22 cellular contexts compared by ENCODE assay signal in genomic region chr14:72318648-72319047, GRCh38.
DNase-seq lines count a peak whose midpoint lies in the region; ATAC-seq and TF ChIP-seq lines count a peak whose summit lies in the region.
"Had no signal": no experiment of that assay in that cellular context is flagged by ENCODE, and none has a peak within 500 bp of the region (broad histone marks: within the 10 kb centered on the region; RNA-seq: fewer than 3 reads in every experiment).

No MANE protein-coding gene starts in this region.

- no peaks in the 10 kb centered on the region for H3K36me3 Mint-ChIP-seq in activated T-helper 17 cell treated with anti-CD3 and anti-CD28 coated beads, Interleukin-2, amount 50 U/mL, for 72 hours (ENCODE audit: low read depth)
- H3K36me3 Mint-ChIP-seq: naive B cell had no signal

- H3K27me3 Mint-ChIP-seq in activated T-helper 17 cell treated with anti-CD3 and anti-CD28 coated beads, Interleukin-2, amount 50 U/mL, for 72 hours: peaks cover 19% of the 10 kb centered on the region

- peak; percentile 53 for ATAC-seq in activated T-helper 17 cell treated with anti-CD3 and anti-CD28 coated beads, Interleukin-2, amount 50 U/mL, for 72 hours (replicated peaks)
- no peak for ATAC-seq in HG03439 (IDR thresholded peaks at IDR 0.05; ENCODE audit: unreplicated experiment)
- ATAC-seq: lower lobe of right lung, Panc1, upper lobe of right lung had no signal

- H3K36me3 ChIP-seq in GM06990 (ENCODE audit: control insufficient read depth, insufficient read depth, low read length): no peaks in the 10 kb centered on the region
- H3K36me3 ChIP-seq: esophagus muscularis mucosa, lower lobe of right lung, MG63, upper lobe of right lung had no signal

- H3K27me3 ChIP-seq in GM06990 (replicated peaks; ENCODE audit: control insufficient read depth, insufficient read depth, low read length): no peaks in the 10 kb centered on the region
- H3K27me3 ChIP-seq: esophagus muscularis mucosa, MG63, upper lobe of right lung had no signal

- H3K4me1 Mint-ChIP-seq in activated T-helper 17 cell treated with anti-CD3 and anti-CD28 coated beads, Interleukin-2, amount 50 U/mL, for 72 hours: no peaks in the 10 kb centered on the region
- H3K4me1 Mint-ChIP-seq: CD4-positive, alpha-beta memory T cell had no signal

- TF ChIP-seq CTCF in GM06990 (IDR thresholded peaks at IDR 0.05; ENCODE audit: insufficient read depth, low read length, poor library complexity, severe bottlenecking): no peak

- no peak overlapping the region for H3K4me3 Mint-ChIP-seq in activated T-helper 17 cell treated with anti-CD3 and anti-CD28 coated beads, Interleukin-2, amount 50 U/mL, for 72 hours
- H3K4me3 Mint-ChIP-seq: CD4-positive, alpha-beta memory T cell; H9; naive B cell had no signal

- H3K27ac Mint-ChIP-seq in activated T-helper 17 cell treated with anti-CD3 and anti-CD28 coated beads, Interleukin-2, amount 50 U/mL, for 72 hours: no peak overlapping the region
- H3K27ac Mint-ChIP-seq: CD4-positive, alpha-beta memory T cell; H9; naive B cell had no signal

- H3K4me3 ChIP-seq in GM06990 (replicated peaks; ENCODE audit: low read depth, low read length): peak overlapping the region; percentile 40
- H3K4me3 ChIP-seq: esophagus muscularis mucosa, lower lobe of right lung, MG63, upper lobe of right lung had no signal

- peak; percentile 11 to 13 for DNase-seq in SHP77 (lab: John Stamatoyannopoulos, UW)
- DNase-seq in SHP77 treated with DMSO at 0.1 percent for 48 hours (lab: John Stamatoyannopoulos, UW): no peak
- peak; percentile 16 for DNase-seq in GM06990 (ENCODE audit: extremely low read depth, insufficient read length)
- DNase-seq in M059J (ENCODE audit: low read depth): peak; percentile 61
- no peak for DNase-seq in activated effector memory CD4-positive, alpha-beta T cell treated with anti-CD3 and anti-CD28 coated beads, Interleukin-2, amount 50 U/mL, for 16 hours
- DNase-seq in NCI-H1436 (lab: John Stamatoyannopoulos, UW): no peak
- DNase-seq: ACHN; activated CD4-positive, CD25-positive, alpha-beta regulatory T cell; activated T-cell treated with anti-CD3 and anti-CD28 coated beads for 4 hours; CD4-positive, alpha-beta memory T cell; glutamatergic neuron; H9; lower lobe of right lung; MG63; naive B cell; NCI-H2081; NCI-H526 treated with DMSO at 0.1 percent for 48 hours; upper lobe of right lung had no signal

- no peaks in the 10 kb centered on the region for H3K9me3 Mint-ChIP-seq in activated T-helper 17 cell treated with anti-CD3 and anti-CD28 coated beads, Interleukin-2, amount 50 U/mL, for 72 hours

Comparison
In these comparisons a context has a peak if more than half of its experiments do, and no peak if none do; other contexts are left out.
1. DNase-seq: peak in SHP77 (2 of 2), GM06990 (single experiment) and M059J (single experiment); none in SHP77 treated with DMSO at 0.1 percent for 48 hours (single experiment), activated effector memory CD4-positive, alpha-beta T cell treated with anti-CD3 and anti-CD28 coated beads, Interleukin-2, amount 50 U/mL, for 16 hours (single experiment) and NCI-H1436 (single experiment).